Comparison of ENCODE assay signal across 1 cellular context in the genomic region with DNA sequence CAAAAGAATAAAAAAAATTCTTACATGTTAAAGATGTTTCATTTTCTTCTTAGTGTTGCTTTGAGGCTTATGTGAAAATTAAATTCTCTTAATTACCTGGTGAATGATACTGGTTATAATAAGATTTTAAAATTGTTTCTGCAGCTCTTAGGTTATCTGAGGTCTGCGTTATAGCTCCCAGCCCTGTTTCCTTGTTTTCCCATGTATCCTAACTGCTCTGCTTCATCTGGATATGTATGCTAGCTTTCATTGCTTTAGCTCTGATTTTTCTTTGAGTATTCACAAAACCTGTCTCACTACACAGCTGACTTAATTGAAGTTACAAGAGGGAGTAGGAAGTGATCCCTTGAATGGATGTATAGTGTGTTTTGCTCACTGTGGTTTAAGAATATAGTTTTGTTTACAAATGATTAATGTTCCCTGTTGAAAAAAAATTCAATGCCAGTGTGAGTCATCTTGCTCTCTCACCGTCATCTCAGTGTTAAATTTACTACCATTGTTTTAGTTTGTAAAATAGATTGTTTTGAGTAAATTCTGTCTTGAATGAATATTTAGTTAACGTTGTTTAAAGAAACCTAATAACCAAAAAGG.
TF ChIP-seq lines count a peak whose summit lies in the region.

No MANE protein-coding gene starts in this region.

TF ChIP-seq in SK-N-SH treated with all-trans-retinoic acid at 6 μM for 48 hours, 23 proteins besides CTCF, POLR2A, EP300 and RAD21 (continued from another document):
- TF ChIP-seq, protein P1, sequence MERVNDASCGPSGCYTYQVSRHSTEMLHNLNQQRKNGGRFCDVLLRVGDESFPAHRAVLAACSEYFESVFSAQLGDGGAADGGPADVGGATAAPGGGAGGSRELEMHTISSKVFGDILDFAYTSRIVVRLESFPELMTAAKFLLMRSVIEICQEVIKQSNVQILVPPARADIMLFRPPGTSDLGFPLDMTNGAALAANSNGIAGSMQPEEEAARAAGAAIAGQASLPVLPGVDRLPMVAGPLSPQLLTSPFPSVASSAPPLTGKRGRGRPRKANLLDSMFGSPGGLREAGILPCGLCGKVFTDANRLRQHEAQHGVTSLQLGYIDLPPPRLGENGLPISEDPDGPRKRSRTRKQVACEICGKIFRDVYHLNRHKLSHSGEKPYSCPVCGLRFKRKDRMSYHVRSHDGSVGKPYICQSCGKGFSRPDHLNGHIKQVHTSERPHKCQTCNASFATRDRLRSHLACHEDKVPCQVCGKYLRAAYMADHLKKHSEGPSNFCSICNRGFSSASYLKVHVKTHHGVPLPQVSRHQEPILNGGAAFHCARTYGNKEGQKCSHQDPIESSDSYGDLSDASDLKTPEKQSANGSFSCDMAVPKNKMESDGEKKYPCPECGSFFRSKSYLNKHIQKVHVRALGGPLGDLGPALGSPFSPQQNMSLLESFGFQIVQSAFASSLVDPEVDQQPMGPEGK (CRISPR knock-in tag; IDR thresholded peaks at IDR 0.05; ENCODE audit: borderline replicate concordance), result no peak
- TF ChIP-seq, protein P2, sequence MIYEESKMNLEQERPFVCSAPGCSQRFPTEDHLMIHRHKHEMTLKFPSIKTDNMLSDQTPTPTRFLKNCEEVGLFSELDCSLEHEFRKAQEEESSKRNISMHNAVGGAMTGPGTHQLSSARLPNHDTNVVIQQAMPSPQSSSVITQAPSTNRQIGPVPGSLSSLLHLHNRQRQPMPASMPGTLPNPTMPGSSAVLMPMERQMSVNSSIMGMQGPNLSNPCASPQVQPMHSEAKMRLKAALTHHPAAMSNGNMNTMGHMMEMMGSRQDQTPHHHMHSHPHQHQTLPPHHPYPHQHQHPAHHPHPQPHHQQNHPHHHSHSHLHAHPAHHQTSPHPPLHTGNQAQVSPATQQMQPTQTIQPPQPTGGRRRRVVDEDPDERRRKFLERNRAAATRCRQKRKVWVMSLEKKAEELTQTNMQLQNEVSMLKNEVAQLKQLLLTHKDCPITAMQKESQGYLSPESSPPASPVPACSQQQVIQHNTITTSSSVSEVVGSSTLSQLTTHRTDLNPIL (CRISPR knock-in tag; IDR thresholded peaks at IDR 0.05; ENCODE audit: low read depth), result no peak
- TF ChIP-seq ZNF70 (CRISPR knock-in tag; IDR thresholded peaks at IDR 0.05) (no peak), ZNF565 (CRISPR knock-in tag; conservative IDR thresholded peaks at IDR 0.05; ENCODE audit: low read depth) (no peak), ZNF8 (CRISPR knock-in tag; IDR thresholded peaks at IDR 0.05) (no peak), SNAI2 (CRISPR knock-in tag; IDR thresholded peaks at IDR 0.05) (no peak)
- TF ChIP-seq, protein P3, sequence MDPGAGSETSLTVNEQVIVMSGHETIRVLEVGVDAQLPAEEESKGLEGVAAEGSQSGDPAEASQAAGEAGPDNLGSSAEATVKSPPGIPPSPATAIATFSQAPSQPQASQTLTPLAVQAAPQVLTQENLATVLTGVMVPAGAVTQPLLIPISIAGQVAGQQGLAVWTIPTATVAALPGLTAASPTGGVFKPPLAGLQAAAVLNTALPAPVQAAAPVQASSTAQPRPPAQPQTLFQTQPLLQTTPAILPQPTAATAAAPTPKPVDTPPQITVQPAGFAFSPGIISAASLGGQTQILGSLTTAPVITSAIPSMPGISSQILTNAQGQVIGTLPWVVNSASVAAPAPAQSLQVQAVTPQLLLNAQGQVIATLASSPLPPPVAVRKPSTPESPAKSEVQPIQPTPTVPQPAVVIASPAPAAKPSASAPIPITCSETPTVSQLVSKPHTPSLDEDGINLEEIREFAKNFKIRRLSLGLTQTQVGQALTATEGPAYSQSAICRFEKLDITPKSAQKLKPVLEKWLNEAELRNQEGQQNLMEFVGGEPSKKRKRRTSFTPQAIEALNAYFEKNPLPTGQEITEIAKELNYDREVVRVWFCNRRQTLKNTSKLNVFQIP (CRISPR knock-in tag; IDR thresholded peaks at IDR 0.05; ENCODE audit: borderline replicate concordance, low read depth), result no peak
